11 cellular contexts compared by ENCODE assay signal in genomic region chr17:48545539-48545938, GRCh38. TPM values are rescaled to one million over a fixed set of nuclear protein-coding genes. Genes with fewer than 3 reads are reported as not detected.
DNase-seq lines count a peak whose midpoint lies in the region; ATAC-seq and TF ChIP-seq lines count a peak whose summit lies in the region.
"Had no signal": no experiment of that assay in that cellular context is flagged by ENCODE, and none has a peak within 500 bp of the region (broad histone marks: within the 10 kb centered on the region; RNA-seq: fewer than 3 reads in every experiment).

No MANE protein-coding gene starts in this region.

- peaks cover 5 to 10% of the 10 kb centered on the region in 2 donors for H3K27me3 ChIP-seq in right atrium auricular region
- H3K27me3 ChIP-seq in breast epithelium = peaks cover 0 to 16% of the 10 kb centered on the region in 2 donors
- peaks cover 4% of the 10 kb centered on the region for H3K27me3 ChIP-seq in muscle layer of duodenum (ENCODE audit: low read depth, low read length)
- no peaks in the 10 kb centered on the region for H3K27me3 ChIP-seq in aorta (ENCODE audit: control insufficient read depth in 1 of 2, insufficient read depth in 2 of 2, low read length in 1 of 2)

- no peak overlapping the region for H3K4me3 ChIP-seq in right atrium auricular region
- no peak overlapping the region for H3K4me3 ChIP-seq in breast epithelium
- H3K4me3 ChIP-seq in muscle layer of duodenum (ENCODE audit: low read depth in 1 of 2, low read length in 2 of 2) = no peak overlapping the region
- no peak overlapping the region for H3K4me3 ChIP-seq in aorta (ENCODE audit: low read length in 2 of 2)

- H3K9me3 ChIP-seq in right atrium auricular region (no peaks in the 10 kb centered on the region), breast epithelium (no peaks in the 10 kb centered on the region), muscle layer of duodenum (ENCODE audit: control insufficient read depth in 1 of 2, low read length in 2 of 2) (no peaks in the 10 kb centered on the region), aorta (ENCODE audit: control insufficient read depth, low read length) (no peaks in the 10 kb centered on the region)

- 91 to 96% methylated on average over 1 of the region's 1 CpG for WGBS in aorta, 2 donors

- no peak for ATAC-seq in left cardiac atrium
- ATAC-seq in aorta (ENCODE audit: low FRiP score) = no peak
- no peak for ATAC-seq in GM18868 (IDR thresholded peaks at IDR 0.05; ENCODE audit: unreplicated experiment)
- no peak for ATAC-seq in GM19351 (IDR thresholded peaks at IDR 0.05; ENCODE audit: unreplicated experiment)

- no peak for TF ChIP-seq POLR2A in breast epithelium (IDR thresholded peaks at IDR 0.05)

- TF ChIP-seq CTCF in right atrium auricular region (IDR thresholded peaks at IDR 0.05) = no peak
- TF ChIP-seq CTCF in breast epithelium (IDR thresholded peaks at IDR 0.05) = no peak
- no peak for TF ChIP-seq CTCF in GM10266 (IDR thresholded peaks at IDR 0.05; ENCODE audit: control insufficient read depth, insufficient read depth, low read depth, missing control alignments)

- H3K4me1 ChIP-seq in right atrium auricular region = peaks cover 0 to 30% of the 10 kb centered on the region in 2 donors
- H3K4me1 ChIP-seq in breast epithelium = peaks cover 0 to 3% of the 10 kb centered on the region in 2 donors
- H3K4me1 ChIP-seq in muscle layer of duodenum (ENCODE audit: control insufficient read depth in 1 of 2, insufficient read depth in 2 of 2, low read length in 2 of 2) = peaks cover 17 to 51% of the 10 kb centered on the region in 2 donors
- peaks cover 0 to 4% of the 10 kb centered on the region in 2 donors for H3K4me1 ChIP-seq in aorta (ENCODE audit: control insufficient read depth in 1 of 2, insufficient read depth in 2 of 2, low read length in 2 of 2)

- no peak for DNase-seq in right atrium auricular region (ENCODE audit: low spot score)
- no peak for DNase-seq in left cardiac atrium
- no peak for DNase-seq in breast epithelium (ENCODE audit: low spot score in 2 of 2)
- no peak for DNase-seq in aorta
- no peak for DNase-seq in GM10266 (ENCODE audit: extremely low spot score)

- H3K36me3 ChIP-seq in right atrium auricular region (no peaks in the 10 kb centered on the region), breast epithelium (no peaks in the 10 kb centered on the region), muscle layer of duodenum (ENCODE audit: control insufficient read depth in 1 of 2, insufficient read depth in 2 of 2, low read length in 2 of 2) (no peaks in the 10 kb centered on the region), aorta (ENCODE audit: control insufficient read depth in 1 of 2, insufficient read depth in 2 of 2, low read length in 1 of 2) (no peaks in the 10 kb centered on the region)

- H3K27ac ChIP-seq in right atrium auricular region (peak overlapping the region; percentile 83 to 90), breast epithelium (peak overlapping the region; percentile 93 to 97), muscle layer of duodenum (ENCODE audit: low read length) (peak overlapping the region; percentile 84), aorta (ENCODE audit: low read depth in 1 of 2, low read length in 2 of 2) (peak overlapping the region; percentile 34 to 65)

- intact Hi-C loops in left cardiac atrium (cut with DNase I) = no loop called here
- intact Hi-C loops in breast epithelium (cut with DNase I; ENCODE audit: low total_unique reads) = no loop called here
- intact Hi-C loops in aorta (cut with DNase I) = no loop called here

RNA-seq across cellular contexts. Expression of gene HOXB2, which starts 0.6 kb away (rescaled TPM):
- 1 to 10 TPM; 4.8 to 5.5 TPM for total RNA-seq in right atrium auricular region
- total RNA-seq in left cardiac atrium = 1 to 10 TPM; 6.1 to 6.7 TPM
- total RNA-seq in breast epithelium = 10 to 100 TPM; 13.6 to 36.4 (median 19.6) TPM
- total RNA-seq in aorta = 10 to 100 TPM; 25.4 to 36.9 TPM
- 10 to 100 TPM in 1 of 2 donors, 1 to 10 TPM in 1; 7.6 to 61.0 TPM for polyA plus RNA-seq in aorta

RNA-seq across cellular contexts. Expression of gene HOXB1, which starts 14.7 kb away (rescaled TPM):
- not detected for total RNA-seq in right atrium auricular region
- total RNA-seq in left cardiac atrium = not detected
- not detected for total RNA-seq in breast epithelium
- total RNA-seq in aorta = not detected
- polyA plus RNA-seq in aorta = under 1 TPM in 1 of 2 donors, not detected in 1; 0.63 TPM
- total RNA-seq: dermis microvascular lymphatic vessel endothelial cell had no signal
- polyA plus RNA-seq: CD14-positive monocyte, keratinocyte had no signal

RNA-seq across cellular contexts. Expression of gene HOXB4, which starts 32.6 kb away (rescaled TPM):
- total RNA-seq in right atrium auricular region (1 to 10 TPM in 1 of 2 donors, under 1 TPM in 1; 0.52 to 1.0 TPM), left cardiac atrium (1 to 10 TPM in 1 of 2 donors, under 1 TPM in 1; 0.31 to 1.6 TPM), breast epithelium (1 to 10 TPM; 2.2 to 7.5 (median 2.3) TPM), aorta (10 to 100 TPM in 1 of 2 donors, 1 to 10 TPM in 1; 6.6 to 17.9 TPM)
- polyA plus RNA-seq in aorta = 10 to 100 TPM in 1 of 2 donors, 1 to 10 TPM in 1; 1.4 to 11.5 TPM
- polyA plus RNA-seq: CD14-positive monocyte had no signal

RNA-seq across cellular contexts. Expression of gene HOXB3, which starts 44.5 kb away (rescaled TPM):
- total RNA-seq in right atrium auricular region (1 to 10 TPM in 1 of 2 donors, under 1 TPM in 1; 0.82 to 1.2 TPM), left cardiac atrium (1 to 10 TPM; 1.2 to 2.8 TPM), breast epithelium (10 to 100 TPM; 13.8 to 36.7 (median 14.4) TPM), aorta (10 to 100 TPM; 20.0 to 62.9 TPM)
- 10 to 100 TPM in 1 of 2 donors, 1 to 10 TPM in 1; 2.4 to 30.5 TPM for polyA plus RNA-seq in aorta
- polyA plus RNA-seq: CD14-positive monocyte had no signal

RNA-seq across cellular contexts. Expression of gene HOXB5, which starts 48.0 kb away (rescaled TPM):
- not detected for total RNA-seq in right atrium auricular region
- total RNA-seq in left cardiac atrium = under 1 TPM in 1 of 2 donors, not detected in 1; 0.41 TPM
- total RNA-seq in breast epithelium = 1 to 10 TPM in 2 of 3 donors, under 1 TPM in 1; 0.44 to 2.0 (median 1.4) TPM
- 1 to 10 TPM; 1.4 to 5.9 TPM for total RNA-seq in aorta
- polyA plus RNA-seq in aorta = 1 to 10 TPM in 1 of 2 donors, not detected in 1; 3.6 TPM
- polyA plus RNA-seq: CD14-positive monocyte, keratinocyte had no signal
